28 cellular contexts compared by ENCODE assay signal in the genomic region with DNA sequence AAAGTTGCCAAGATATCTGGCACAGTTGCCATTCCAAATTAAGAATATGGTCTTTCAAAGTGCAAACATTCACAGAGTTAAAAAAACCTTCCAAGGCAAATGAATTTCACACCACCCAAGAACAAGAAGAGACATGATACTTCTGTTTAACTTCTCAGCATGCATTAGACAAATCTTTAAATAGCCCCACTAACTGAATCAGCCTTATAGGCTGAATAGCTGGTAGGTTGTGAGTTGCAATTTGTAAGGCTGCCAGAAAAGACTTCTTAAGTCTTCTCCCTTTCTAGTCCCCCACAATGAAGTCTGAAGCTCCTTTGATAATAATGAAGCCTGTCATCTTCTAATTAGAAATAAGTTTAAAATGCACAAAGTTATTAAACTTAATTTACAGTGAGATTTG.
"Had no signal": no experiment of that assay in that cellular context is flagged by ENCODE, and none has a peak within 500 bp of the region (broad histone marks: within the 10 kb centered on the region; RNA-seq: fewer than 3 reads in every experiment).

No MANE protein-coding gene starts in this region.

- H3K9me3 ChIP-seq: ascending aorta, body of pancreas, Peyer's patch, SJCRH30 had no signal

- H3K27ac Mint-ChIP-seq: activated CD4-positive, alpha-beta memory T cell treated with anti-CD3 and anti-CD28 coated beads for 36 hours; activated CD4-positive, alpha-beta T cell treated with anti-CD3 and anti-CD28 coated beads, Interleukin-2, amount 10 ng/mL, durations not matched to agents 7 days and 5 days; activated naive CD4-positive, alpha-beta T cell treated with anti-CD3 and anti-CD28 coated beads, Interleukin-2, amount 50 U/mL, for 72 hours; activated naive CD8-positive, alpha-beta T cell treated with anti-CD3 and anti-CD28 coated beads, Interleukin-2, amount 50 U/mL, for 24 hours; T-helper 17 cell had no signal

- H3K27me3 Mint-ChIP-seq: activated CD4-positive, alpha-beta memory T cell treated with anti-CD3 and anti-CD28 coated beads for 36 hours; activated CD4-positive, alpha-beta T cell treated with anti-CD3 and anti-CD28 coated beads, Interleukin-2, amount 10 ng/mL, durations not matched to agents 7 days and 5 days; activated naive CD8-positive, alpha-beta T cell treated with anti-CD3 and anti-CD28 coated beads, Interleukin-2, amount 50 U/mL, for 24 hours; central memory CD8-positive, alpha-beta T cell; T-helper 17 cell had no signal

- H3K36me3 ChIP-seq: ascending aorta, Peyer's patch, SJCRH30 had no signal

- H3K9me3 Mint-ChIP-seq: activated CD4-positive, alpha-beta memory T cell treated with anti-CD3 and anti-CD28 coated beads for 36 hours; activated CD4-positive, alpha-beta T cell treated with anti-CD3 and anti-CD28 coated beads, Interleukin-2, amount 10 ng/mL, durations not matched to agents 7 days and 5 days; activated naive CD4-positive, alpha-beta T cell treated with anti-CD3 and anti-CD28 coated beads, Interleukin-2, amount 50 U/mL, for 72 hours; activated naive CD8-positive, alpha-beta T cell treated with anti-CD3 and anti-CD28 coated beads, Interleukin-2, amount 50 U/mL, for 24 hours; activated T-cell treated with anti-CD3 and anti-CD28 coated beads, Interleukin-2, amount 50 U/mL, for 4 hours had no signal

- H3K36me3 Mint-ChIP-seq: activated CD4-positive, alpha-beta memory T cell treated with anti-CD3 and anti-CD28 coated beads for 36 hours; activated naive CD4-positive, alpha-beta T cell treated with anti-CD3 and anti-CD28 coated beads, Interleukin-2, amount 50 U/mL, for 72 hours had no signal

- H3K27ac ChIP-seq: ascending aorta, body of pancreas, Peyer's patch, RWPE1, SJCRH30, VCaP had no signal

- H3K4me3 ChIP-seq: ascending aorta, body of pancreas, Peyer's patch, SJCRH30 had no signal

- H3K4me1 ChIP-seq: ascending aorta, body of pancreas, Peyer's patch had no signal

- H3K4me3 Mint-ChIP-seq: activated CD4-positive, alpha-beta memory T cell treated with anti-CD3 and anti-CD28 coated beads for 36 hours; activated CD4-positive, alpha-beta T cell treated with anti-CD3 and anti-CD28 coated beads, Interleukin-2, amount 10 ng/mL, durations not matched to agents 7 days and 5 days; activated naive CD8-positive, alpha-beta T cell treated with anti-CD3 and anti-CD28 coated beads, Interleukin-2, amount 50 U/mL, for 24 hours; activated T-cell treated with anti-CD3 and anti-CD28 coated beads, Interleukin-2, amount 50 U/mL, for 4 hours; central memory CD8-positive, alpha-beta T cell; T-helper 17 cell had no signal

- DNase-seq: activated CD4-positive, alpha-beta memory T cell treated with anti-CD3 and anti-CD28 coated beads for 36 hours; activated CD4-positive, alpha-beta T cell treated with anti-CD3 and anti-CD28 coated beads, Interleukin-2, amount 10 ng/mL, durations not matched to agents 7 days and 5 days; activated CD4-positive, CD25-positive, alpha-beta regulatory T cell; activated CD8-positive, alpha-beta memory T cell treated with anti-CD3 and anti-CD28 coated beads for 24 hours; activated effector memory CD4-positive, alpha-beta T cell treated with anti-CD3 and anti-CD28 coated beads, Interleukin-2, amount 50 U/mL, for 16 hours; activated naive CD4-positive, alpha-beta T cell treated with Interleukin-2 at 50 U/mL for 16 hours; activated naive CD8-positive, alpha-beta T cell treated with anti-CD3 and anti-CD28 coated beads, Interleukin-2, amount 50 U/mL, for 24 hours; activated T-cell treated with anti-CD3 and anti-CD28 coated beads, Interleukin-2, amount 50 U/mL, for 4 hours; amniotic stem cell; body of pancreas; KBM-7; MV-4-11; NCI-H1092 treated with DMSO at 0.1 percent for 48 hours; NCI-H1417 treated with DMSO at 0.1 percent for 48 hours; NCI-H1694; NCI-H2029; NCI-H2107; NCI-H510A treated with DMSO at 0.1 percent for 48 hours; Peyer's patch; Right ventricle myocardium superior; T-helper 17 cell; T1000 had no signal

- H3K4me1 Mint-ChIP-seq: activated CD4-positive, alpha-beta T cell treated with anti-CD3 and anti-CD28 coated beads, Interleukin-2, amount 10 ng/mL, durations not matched to agents 7 days and 5 days; activated naive CD8-positive, alpha-beta T cell treated with anti-CD3 and anti-CD28 coated beads, Interleukin-2, amount 50 U/mL, for 24 hours; central memory CD8-positive, alpha-beta T cell; T-helper 17 cell had no signal

- H3K27me3 ChIP-seq: ascending aorta, body of pancreas, Peyer's patch, SJCRH30 had no signal
